ENCODE assay signal across 33 cellular contexts in the genomic region with DNA sequence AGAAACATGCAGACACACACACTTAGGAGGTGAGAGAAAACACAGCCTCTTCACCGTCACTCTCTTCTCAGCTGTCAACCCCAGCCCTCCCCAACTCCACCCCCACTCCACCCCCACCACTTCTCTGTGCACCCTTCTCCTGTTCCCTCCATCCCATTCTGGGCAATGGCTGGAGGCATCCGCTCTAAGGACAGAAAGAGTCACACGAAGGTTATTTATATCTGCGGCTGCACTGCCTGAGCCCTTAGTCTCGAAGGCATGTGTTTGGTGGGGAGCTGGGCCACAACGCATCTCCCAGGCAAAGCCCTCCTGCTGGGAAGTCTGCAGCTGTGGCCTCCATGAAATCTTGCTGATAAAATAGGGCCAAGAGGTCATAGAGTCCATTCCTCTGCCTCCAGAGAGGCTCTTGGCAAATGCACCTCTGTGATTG.
DNase-seq lines count a peak whose midpoint lies in the region; ATAC-seq and TF ChIP-seq lines count a peak whose summit lies in the region.
"Had no signal": no experiment of that assay in that cellular context is flagged by ENCODE, and none has a peak within 500 bp of the region (broad histone marks: within the 10 kb centered on the region; RNA-seq: fewer than 3 reads in every experiment).

No MANE protein-coding gene starts in this region.

- no peak overlapping the region for H4K8ac ChIP-seq in IMR-90 (ENCODE audit: low read depth in 2 of 2, low read length in 2 of 2)

- CTCF ChIA-PET in IMR-90 (lab: Yijun Ruan, JAX) = no interaction called here

- dilution Hi-C loops in IMR-90 (cut with HindIII; ENCODE audit: low sequenced_read_pairs, unreplicated experiment) = no loop called here

- H3K4me1 ChIP-seq in IMR-90 (ENCODE audit: control insufficient read depth, insufficient read depth, low read length) = peaks cover 7% of the 10 kb centered on the region; the same call in 1 of the 2 replicates
- H3K4me1 ChIP-seq in SJCRH30 = peaks cover 30% of the 10 kb centered on the region
- H3K4me1 ChIP-seq in esophagus muscularis mucosa = peaks cover 0 to 7% (median 0%) of the 10 kb centered on the region in 4 donors
- H3K4me1 ChIP-seq: BE2C had no signal

- no peak overlapping the region for H3K4ac ChIP-seq in IMR-90 (ENCODE audit: low read depth, low read length)

- no peaks in the 10 kb centered on the region for H3K9me3 ChIP-seq in IMR-90 (ENCODE audit: control insufficient read depth, insufficient read depth, low read length)
- H3K9me3 ChIP-seq in SJCRH30 (replicated peaks) = no peaks in the 10 kb centered on the region
- H3K9me3 ChIP-seq in esophagus muscularis mucosa = no peaks in the 10 kb centered on the region
- H3K9me3 ChIP-seq: BE2C, esophagus squamous epithelium, Peyer's patch, transverse colon had no signal

- no peak for ATAC-seq in IMR-90 (ENCODE audit: low read depth)
- no peak for ATAC-seq in stimulated activated effector memory CD8-positive, alpha-beta T cell treated with anti-CD3 and anti-CD28 coated beads, Interleukin-12 subunit alpha, Interleukin-12 subunit beta, amount 100 ng/mL, for 72 hours
- ATAC-seq in HG02678 (IDR thresholded peaks at IDR 0.05; ENCODE audit: unreplicated experiment) = no peak
- ATAC-seq: sciatic nerve, WTC11 had no signal

- POLR2A ChIA-PET in IMR-90 (lab: Charles Lee; ENCODE audit: unreplicated experiment) = no interaction called here

- no peak overlapping the region for H3K27ac Mint-ChIP-seq in stimulated activated effector memory CD8-positive, alpha-beta T cell treated with anti-CD3 and anti-CD28 coated beads, Interleukin-12 subunit alpha, Interleukin-12 subunit beta, amount 100 ng/mL, for 72 hours
- H3K27ac Mint-ChIP-seq: activated CD4-positive, alpha-beta T cell treated with anti-CD3 and anti-CD28 coated beads, Interleukin-2, amount 10 ng/mL, durations not matched to agents 24 days and 14 days; activated naive CD8-positive, alpha-beta T cell treated with anti-CD3 and anti-CD28 coated beads, Interleukin-2, amount 10 ng/mL, durations not matched to agents 7 days and 5 days; CD8-positive, alpha-beta memory T cell; WTC11 had no signal

- peaks cover 24% of the 10 kb centered on the region for H3K4me1 Mint-ChIP-seq in stimulated activated effector memory CD8-positive, alpha-beta T cell treated with anti-CD3 and anti-CD28 coated beads, Interleukin-12 subunit alpha, Interleukin-12 subunit beta, amount 100 ng/mL, for 72 hours

- H3K4me3 Mint-ChIP-seq in stimulated activated effector memory CD8-positive, alpha-beta T cell treated with anti-CD3 and anti-CD28 coated beads, Interleukin-12 subunit alpha, Interleukin-12 subunit beta, amount 100 ng/mL, for 72 hours = no peak overlapping the region
- H3K4me3 Mint-ChIP-seq: activated CD4-positive, alpha-beta T cell treated with anti-CD3 and anti-CD28 coated beads, Interleukin-2, amount 10 ng/mL, durations not matched to agents 24 days and 14 days; activated naive CD8-positive, alpha-beta T cell treated with anti-CD3 and anti-CD28 coated beads, Interleukin-2, amount 10 ng/mL, durations not matched to agents 7 days and 5 days; CD8-positive, alpha-beta memory T cell; WTC11 had no signal

- no peak overlapping the region for H3K23ac ChIP-seq in IMR-90 (ENCODE audit: low read depth, low read length)

- no peak overlapping the region for H3K56ac ChIP-seq in IMR-90 (ENCODE audit: extremely low read depth, insufficient read depth, low read length)

- in situ Hi-C loops in IMR-90 (cut with MboI; ENCODE audit: low sequenced_read_pairs) = no loop called here

- TF ChIP-seq EP300 in esophagus muscularis mucosa (IDR thresholded peaks at IDR 0.05) = no peak

- H2AFZ ChIP-seq in IMR-90 (replicated peaks; ENCODE audit: low read length, poor library complexity) = peak overlapping the region; percentile 60

- DNase-seq in IMR-90 (no peak), SJCRH30 (peak; percentile 91 to 94), esophagus muscularis mucosa (ENCODE audit: extremely low spot score) (peak; percentile 55), myocyte (ENCODE audit: low read depth) (peak; percentile 98), activated gamma-delta T cell treated with Interleukin-2 at 50 U/mL for 16 hours (no peak), DMS79 treated with DMSO at 0.1 percent for 48 hours (lab: John Stamatoyannopoulos, UW) (no peak)
- DNase-seq in stimulated activated effector memory CD8-positive, alpha-beta T cell treated with anti-CD3 and anti-CD28 coated beads, Interleukin-12 subunit alpha, Interleukin-12 subunit beta, amount 100 ng/mL, for 72 hours (ENCODE audit: low spot score in 2 of 2) = no peak
- DNase-seq: ACHN; activated CD4-positive, alpha-beta T cell treated with anti-CD3 and anti-CD28 coated beads, Interleukin-2, amount 10 ng/mL, durations not matched to agents 24 days and 14 days; activated effector memory CD4-positive, alpha-beta T cell treated with anti-CD3 and anti-CD28 coated beads, Interleukin-2, amount 50 U/mL, for 16 hours; activated naive CD8-positive, alpha-beta T cell treated with anti-CD3 and anti-CD28 coated beads, Interleukin-2, amount 10 ng/mL, durations not matched to agents 7 days and 5 days; activated T-cell treated with anti-CD3 and anti-CD28 coated beads, Interleukin-2, amount 50 U/mL, for 1 hour; BE2C; CD8-positive, alpha-beta memory T cell; dermis blood vessel endothelial cell; DMS 273 treated with DMSO at 0.1 percent for 48 hours; EL; esophagus squamous epithelium; foreskin melanocyte; HCEC 1CT; Karpas-422; kidney glomerular epithelial cell; NCI-H1048; NCI-H2107; NCI-H345; Peyer's patch; stimulated activated CD4-positive, alpha-beta T cell treated with anti-CD3 and anti-CD28 coated beads, Interleukin-12 subunit alpha, Interleukin-12 subunit beta, amount 100 ng/mL, for 4 hours; stimulated activated CD4-positive, alpha-beta T cell treated with anti-CD3 and anti-CD28 coated beads, Interleukin-4, amount 100 ng/mL, for 1 hour; transverse colon had no signal

- no peak overlapping the region for H2AK5ac ChIP-seq in IMR-90 (ENCODE audit: low read depth, low read length)

- no peak overlapping the region for H2AK9ac ChIP-seq in IMR-90 (replicated peaks; ENCODE audit: low read depth, low read length, poor library complexity)

- TF ChIP-seq POLR2A in IMR-90 (IDR thresholded peaks at IDR 0.05; ENCODE audit: low read depth, low read length) (no peak), esophagus muscularis mucosa (IDR thresholded peaks at IDR 0.05; ENCODE audit: low read depth) (no peak)

- no peak overlapping the region for H3K14ac ChIP-seq in IMR-90 (replicated peaks; ENCODE audit: low read depth, low read length)

- H3K18ac ChIP-seq in IMR-90 (ENCODE audit: low read depth, low read length) = no peak overlapping the region

- H3K9ac ChIP-seq in IMR-90 (ENCODE audit: low read depth, low read length) = no peak overlapping the region

- no peak overlapping the region for H3K4me3 ChIP-seq in IMR-90 (ENCODE audit: insufficient read depth, low read depth, low read length)
- 0 out of 2 replicates have a peak overlapping the region, but pooled peaks have one; percentile 5 for H3K4me3 ChIP-seq in SJCRH30
- no peak overlapping the region for H3K4me3 ChIP-seq in esophagus muscularis mucosa
- H3K4me3 ChIP-seq: esophagus squamous epithelium, lung, Peyer's patch, transverse colon had no signal

- BruUV-seq in IMR-90 (replicated peaks; lab: Mats Ljungman, UMichigan) = no TSS peak

- H3K9me3 Mint-ChIP-seq in stimulated activated effector memory CD8-positive, alpha-beta T cell treated with anti-CD3 and anti-CD28 coated beads, Interleukin-12 subunit alpha, Interleukin-12 subunit beta, amount 100 ng/mL, for 72 hours = no peaks in the 10 kb centered on the region
- H3K9me3 Mint-ChIP-seq: activated CD4-positive, alpha-beta T cell treated with anti-CD3 and anti-CD28 coated beads, Interleukin-2, amount 10 ng/mL, durations not matched to agents 24 days and 14 days; activated naive CD8-positive, alpha-beta T cell treated with anti-CD3 and anti-CD28 coated beads, Interleukin-2, amount 10 ng/mL, durations not matched to agents 7 days and 5 days; CD8-positive, alpha-beta memory T cell; WTC11 had no signal

- no peaks in the 10 kb centered on the region for H3K79me1 ChIP-seq in IMR-90 (ENCODE audit: low read depth in 1 of 2, low read length in 2 of 2)

- H3K36me3 Mint-ChIP-seq in stimulated activated effector memory CD8-positive, alpha-beta T cell treated with anti-CD3 and anti-CD28 coated beads, Interleukin-12 subunit alpha, Interleukin-12 subunit beta, amount 100 ng/mL, for 72 hours = peaks cover 8% of the 10 kb centered on the region
- H3K36me3 Mint-ChIP-seq: activated naive CD8-positive, alpha-beta T cell treated with anti-CD3 and anti-CD28 coated beads, Interleukin-2, amount 10 ng/mL, durations not matched to agents 7 days and 5 days; WTC11 had no signal

- H3K36me3 ChIP-seq in IMR-90 (ENCODE audit: control insufficient read depth, insufficient read depth, low read length) (no peaks in the 10 kb centered on the region), SJCRH30 (no peaks in the 10 kb centered on the region), esophagus muscularis mucosa (no peaks in the 10 kb centered on the region)
- H3K36me3 ChIP-seq: BE2C, esophagus squamous epithelium, Peyer's patch, transverse colon had no signal

- 20% methylated on average over 1 of the region's 6 CpGs; no CpG with 5 or more reads in 1 of the 2 experiments for WGBS in IMR-90 (ENCODE audit: extremely low coverage in 2 of 2, insufficient read length in 1 of 2), 2 experiments
- 64% methylated on average over 6 of the region's 6 CpGs for WGBS in esophagus muscularis mucosa

- no peaks in the 10 kb centered on the region for H4K20me1 ChIP-seq in IMR-90 (ENCODE audit: insufficient read depth, low read length)

- H3K4me2 ChIP-seq in IMR-90 (ENCODE audit: low read depth, low read length) = no peak overlapping the region

- intact Hi-C loops in IMR-90 (cut with micrococcal nuclease) (no loop called here), esophagus muscularis mucosa (cut with DNase I) (no loop called here)

- TF ChIP-seq CTCF in IMR-90 (conservative IDR thresholded peaks at IDR 0.05; ENCODE audit: low read depth, low read length) (no peak), esophagus muscularis mucosa (IDR thresholded peaks at IDR 0.05) (no peak)

- no peaks in the 10 kb centered on the region for H3K9me1 ChIP-seq in IMR-90 (ENCODE audit: insufficient read depth, low read length)

- no peak overlapping the region for H3K27ac ChIP-seq in IMR-90 (ENCODE audit: insufficient read depth, low read length)
- H3K27ac ChIP-seq in SJCRH30 = peak overlapping the region; percentile 25; the same call in 1 of the 2 replicates
- H3K27ac ChIP-seq in esophagus muscularis mucosa (replicated peaks in 1 of 4) = no peak overlapping the region
- H3K27ac ChIP-seq: esophagus squamous epithelium, Peyer's patch, transverse colon had no signal

- H2BK15ac ChIP-seq in IMR-90 (ENCODE audit: low read depth, low read length) = no peak overlapping the region

- no peaks in the 10 kb centered on the region for H3K27me3 ChIP-seq in IMR-90 (ENCODE audit: control insufficient read depth, insufficient read depth, low read length)
- H3K27me3 ChIP-seq in SJCRH30 = no peaks in the 10 kb centered on the region
- H3K27me3 ChIP-seq in esophagus muscularis mucosa = peaks cover 0 to 27% (median 0%) of the 10 kb centered on the region in 4 donors
- H3K27me3 ChIP-seq: BE2C, esophagus squamous epithelium, Peyer's patch, transverse colon had no signal

- H2BK5ac ChIP-seq in IMR-90 (ENCODE audit: low read depth, low read length, poor library complexity, severe bottlenecking) = no peak overlapping the region

- no peak overlapping the region for H4K5ac ChIP-seq in IMR-90 (ENCODE audit: low read depth, low read length)

- no peak overlapping the region for H2BK120ac ChIP-seq in IMR-90 (ENCODE audit: low read depth, low read length)

- no peak overlapping the region for H4K91ac ChIP-seq in IMR-90 (ENCODE audit: insufficient read depth, low read depth, low read length)

- H2BK20ac ChIP-seq in IMR-90 (ENCODE audit: low read depth, low read length) = no peak overlapping the region

- no peak for TF ChIP-seq RAD21 in IMR-90 (IDR thresholded peaks at IDR 0.05; ENCODE audit: low read length)

Comparison
In these comparisons a context has a peak if more than half of its experiments do, and no peak if none do; other contexts are left out.
1. DNase-seq: peak in SJCRH30 (2 of 2), esophagus muscularis mucosa (single experiment) and myocyte (single experiment); none in IMR-90 (single experiment), stimulated activated effector memory CD8-positive, alpha-beta T cell treated with anti-CD3 and anti-CD28 coated beads, Interleukin-12 subunit alpha, Interleukin-12 subunit beta, amount 100 ng/mL, for 72 hours (0 of 2), activated gamma-delta T cell treated with Interleukin-2 at 50 U/mL for 16 hours (single experiment) and DMS79 treated with DMSO at 0.1 percent for 48 hours (single experiment).